In genomic region chr3:167626490-167626889, GRCh38 we compare ENCODE assay signal across 17 cellular contexts. TPM values are rescaled to one million over a fixed set of nuclear protein-coding genes. Genes with fewer than 3 reads are reported as not detected.
DNase-seq lines count a peak whose midpoint lies in the region; TF ChIP-seq lines count a peak whose summit lies in the region.
"Had no signal": no experiment of that assay in that cellular context is flagged by ENCODE, and none has a peak within 500 bp of the region (broad histone marks: within the 10 kb centered on the region; RNA-seq: fewer than 3 reads in every experiment).

No MANE protein-coding gene starts in this region.

- no peak for TF ChIP-seq CTCF in epithelial cell of esophagus (IDR thresholded peaks at IDR 0.05; ENCODE audit: insufficient read depth, low read depth, low read length, missing control alignments)

- DNase-seq in DMS53 (lab: John Stamatoyannopoulos, UW), result peak; percentile 44
- DNase-seq in HT1080 (ENCODE audit: low read depth), result peak; percentile 15
- peak; percentile 14 for DNase-seq in epithelial cell of esophagus (ENCODE audit: low read depth)
- peak; percentile 6 for DNase-seq in renal cortical epithelial cell (ENCODE audit: low read depth)
- DNase-seq in NCI-H1417 treated with DMSO at 0.1 percent for 48 hours (lab: John Stamatoyannopoulos, UW), result no peak
- DNase-seq in stimulated activated CD4-positive, alpha-beta T cell treated with anti-CD3 and anti-CD28 coated beads, Interleukin-4, amount 100 ng/mL, for 1 hour, result no peak
- DNase-seq in NCI-H2107 treated with DMSO at 0.1 percent for 48 hours (lab: John Stamatoyannopoulos, UW; ENCODE audit: unreplicated experiment), result no peak
- DNase-seq: CD8-positive, alpha-beta memory T cell; DND-41; KBM-7; NCI-H1048; NCI-H2171 treated with DMSO at 0.1 percent for 48 hours; NCI-H446 treated with DMSO at 0.1 percent for 48 hours had no signal

- H3K4me3 ChIP-seq in epithelial cell of esophagus (ENCODE audit: low read length), result no peak overlapping the region
- H3K4me3 ChIP-seq: A549; BLaER1 treated with 17β-estradiol and CSF1 and Interleukin-3, amounts not matched to agents 10 nM and 100 nM; PC-9; SK-N-MC had no signal

RNA-seq across cellular contexts. Expression of gene WDR49, which starts 27.3 kb away (rescaled TPM):
- not detected in 2 replicates for total RNA-seq in HT1080 (2014; rRNA removed; shearing (Covaris generic))
- 0.23 TPM in 1 of 2 replicates, not detected in the other for polyA plus RNA-seq in HT1080 (2015; cell fraction: cytosol; rRNA removed)
- 0.06 TPM in 1 of 2 replicates, not detected in the other for polyA plus RNA-seq in HT1080 (2015; cell fraction: nucleus; rRNA removed)
- 0.50 and 0.87 TPM in 2 replicates for total RNA-seq in renal cortical epithelial cell
- polyA plus RNA-seq: A549; CD8-positive, alpha-beta memory T cell had no signal

Comparison
In these comparisons a context has a peak if more than half of its experiments do, and no peak if none do; other contexts are left out.
1. DNase-seq: peak in DMS53 (single experiment), HT1080 (single experiment), epithelial cell of esophagus (single experiment) and renal cortical epithelial cell (single experiment); none in NCI-H1417 treated with DMSO at 0.1 percent for 48 hours (single experiment), stimulated activated CD4-positive, alpha-beta T cell treated with anti-CD3 and anti-CD28 coated beads, Interleukin-4, amount 100 ng/mL, for 1 hour (single experiment) and NCI-H2107 treated with DMSO at 0.1 percent for 48 hours (single experiment).